29 cellular contexts compared by ENCODE assay signal in genomic region chr2:174659069-174659900, GRCh38.
DNase-seq lines count a peak whose midpoint lies in the region; ATAC-seq and TF ChIP-seq lines count a peak whose summit lies in the region.
"Had no signal": no experiment of that assay in that cellular context is flagged by ENCODE, and none has a peak within 500 bp of the region (broad histone marks: within the 10 kb centered on the region; RNA-seq: fewer than 3 reads in every experiment).

No MANE protein-coding gene starts in this region.

- no peaks in the 10 kb centered on the region for H3K27me3 ChIP-seq in DND-41 (ENCODE audit: insufficient read depth, low read length, poor library complexity)
- H3K27me3 ChIP-seq: esophagus squamous epithelium, gastrocnemius medialis, pancreas, stomach, transverse colon had no signal

- H3K4me1 ChIP-seq in DND-41 (ENCODE audit: insufficient read depth, low read length) = peaks cover 12% of the 10 kb centered on the region
- H3K4me1 ChIP-seq: Caco-2, gastrocnemius medialis, pancreas had no signal

- H3K4me2 ChIP-seq in DND-41 (ENCODE audit: insufficient read depth, low read length) = no peak overlapping the region

- intact Hi-C loops in activated CD4-positive, alpha-beta T cell treated with anti-CD3 and anti-CD28 coated beads, Interleukin-2, amount 10 ng/mL, durations not matched to agents 24 days and 14 days (cut with micrococcal nuclease) = no loop called here

- no peak overlapping the region for H3K9ac ChIP-seq in DND-41 (ENCODE audit: low read depth, low read length)

- no peaks in the 10 kb centered on the region for H3K27me3 Mint-ChIP-seq in activated CD4-positive, alpha-beta T cell treated with anti-CD3 and anti-CD28 coated beads, Interleukin-2, amount 10 ng/mL, durations not matched to agents 24 days and 14 days
- H3K27me3 Mint-ChIP-seq in activated T-helper 17 cell treated with anti-CD3 and anti-CD28 coated beads, Interleukin-2, amount 50 U/mL, for 72 hours = no peaks in the 10 kb centered on the region
- H3K27me3 Mint-ChIP-seq: effector memory CD8-positive, alpha-beta T cell had no signal

- no peaks in the 10 kb centered on the region for H3K9me3 ChIP-seq in DND-41 (ENCODE audit: insufficient read depth, low read length, severe bottlenecking)
- H3K9me3 ChIP-seq: esophagus squamous epithelium, gastrocnemius medialis, pancreas had no signal

- H3K4me3 Mint-ChIP-seq in activated CD4-positive, alpha-beta T cell treated with anti-CD3 and anti-CD28 coated beads, Interleukin-2, amount 10 ng/mL, durations not matched to agents 24 days and 14 days = peak overlapping the region; percentile 48
- H3K4me3 Mint-ChIP-seq in activated T-helper 17 cell treated with anti-CD3 and anti-CD28 coated beads, Interleukin-2, amount 50 U/mL, for 72 hours = peak overlapping the region; percentile 45
- H3K4me3 Mint-ChIP-seq: brain; effector memory CD8-positive, alpha-beta T cell; H9; nephron had no signal

- H3K4me3 ChIP-seq in DND-41 (ENCODE audit: low read depth in 1 of 2, low read length in 2 of 2) = no peak overlapping the region
- H3K4me3 ChIP-seq: esophagus squamous epithelium, gastrocnemius medialis, left ventricle myocardium inferior, pancreas, stomach, transverse colon had no signal

- peak; percentile 69 for ATAC-seq in DND-41 (ENCODE audit: insufficient read depth, low read depth)
- peak; percentile 53 for ATAC-seq in HG03432 (IDR thresholded peaks at IDR 0.05; ENCODE audit: unreplicated experiment)
- ATAC-seq in activated T-helper 17 cell treated with anti-CD3 and anti-CD28 coated beads, Interleukin-2, amount 50 U/mL, for 72 hours (replicated peaks) = peak; percentile 79
- ATAC-seq in HG02678 (IDR thresholded peaks at IDR 0.05; ENCODE audit: unreplicated experiment) = no peak
- no peak for ATAC-seq in HG02759 (IDR thresholded peaks at IDR 0.05; ENCODE audit: unreplicated experiment)
- ATAC-seq: effector memory CD8-positive, alpha-beta T cell; gastrocnemius medialis; pancreas; PC-3; right cardiac atrium had no signal

- no peak overlapping the region for H2AFZ ChIP-seq in DND-41 (ENCODE audit: low read depth, low read length)

- peaks cover 40% of the 10 kb centered on the region for H3K36me3 Mint-ChIP-seq in activated CD4-positive, alpha-beta T cell treated with anti-CD3 and anti-CD28 coated beads, Interleukin-2, amount 10 ng/mL, durations not matched to agents 24 days and 14 days (ENCODE audit: low read depth)
- H3K36me3 Mint-ChIP-seq in activated T-helper 17 cell treated with anti-CD3 and anti-CD28 coated beads, Interleukin-2, amount 50 U/mL, for 72 hours (ENCODE audit: low read depth) = no peaks in the 10 kb centered on the region

- DNase-seq in activated CD4-positive, alpha-beta T cell treated with anti-CD3 and anti-CD28 coated beads, Interleukin-2, amount 10 ng/mL, durations not matched to agents 24 days and 14 days = no peak
- DNase-seq in activated CD4-positive, alpha-beta T cell treated with anti-CD3 and anti-CD28 coated beads, Interleukin-2, amount 50 U/mL, for 1 hour = no peak
- DNase-seq in DND-41 = no peak
- DNase-seq in effector CD8-positive, alpha-beta T cell (lab: John Stamatoyannopoulos, UW) = no peak
- DNase-seq: Caco-2; effector memory CD8-positive, alpha-beta T cell; esophagus squamous epithelium; gastrocnemius medialis; H9; hypothalamus; left ventricle myocardium inferior; midbrain; NCI-H1092; NCI-H2029; NCI-H345; NCI-H82; pancreas; PC-3; right cardiac atrium; SHP77; stimulated activated CD4-positive, alpha-beta T cell treated with anti-CD3 and anti-CD28 coated beads, Interleukin-4, amount 100 ng/mL, for 24 hours; stomach; transverse colon had no signal

- peak overlapping the region; percentile 53 for H3K27ac ChIP-seq in DND-41 (ENCODE audit: low read length)
- H3K27ac ChIP-seq: esophagus squamous epithelium, gastrocnemius medialis, left ventricle myocardium inferior, pancreas, stomach, transverse colon had no signal

- H3K9me3 Mint-ChIP-seq in activated CD4-positive, alpha-beta T cell treated with anti-CD3 and anti-CD28 coated beads, Interleukin-2, amount 10 ng/mL, durations not matched to agents 24 days and 14 days = peaks cover 18% of the 10 kb centered on the region
- no peaks in the 10 kb centered on the region for H3K9me3 Mint-ChIP-seq in activated T-helper 17 cell treated with anti-CD3 and anti-CD28 coated beads, Interleukin-2, amount 50 U/mL, for 72 hours
- H3K9me3 Mint-ChIP-seq: effector memory CD8-positive, alpha-beta T cell had no signal

- H3K79me2 ChIP-seq in DND-41 (ENCODE audit: insufficient read depth, low read length) = peaks cover 86% of the 10 kb centered on the region

- peaks cover 54% of the 10 kb centered on the region for H3K4me1 Mint-ChIP-seq in activated CD4-positive, alpha-beta T cell treated with anti-CD3 and anti-CD28 coated beads, Interleukin-2, amount 10 ng/mL, durations not matched to agents 24 days and 14 days
- peaks cover 27% of the 10 kb centered on the region for H3K4me1 Mint-ChIP-seq in activated T-helper 17 cell treated with anti-CD3 and anti-CD28 coated beads, Interleukin-2, amount 50 U/mL, for 72 hours

- H3K27ac Mint-ChIP-seq in activated CD4-positive, alpha-beta T cell treated with anti-CD3 and anti-CD28 coated beads, Interleukin-2, amount 10 ng/mL, durations not matched to agents 24 days and 14 days = peak overlapping the region; percentile 46
- H3K27ac Mint-ChIP-seq in activated T-helper 17 cell treated with anti-CD3 and anti-CD28 coated beads, Interleukin-2, amount 50 U/mL, for 72 hours = peak overlapping the region; percentile 60
- H3K27ac Mint-ChIP-seq: brain, H9, nephron had no signal

- H3K36me3 ChIP-seq in DND-41 (ENCODE audit: insufficient read depth, low read length) = peaks cover 18% of the 10 kb centered on the region
- H3K36me3 ChIP-seq: esophagus squamous epithelium, gastrocnemius medialis, pancreas, stomach, transverse colon had no signal

- peaks cover 10% of the 10 kb centered on the region; the same call in 1 of the 2 replicates for H4K20me1 ChIP-seq in DND-41 (ENCODE audit: insufficient read depth, low read length)

- TF ChIP-seq CTCF in DND-41 (IDR thresholded peaks at IDR 0.05; ENCODE audit: borderline replicate concordance, extremely low read depth, low read length, poor library complexity, severe bottlenecking) = no peak

Comparison
In these comparisons a context has a peak if more than half of its experiments do, and no peak if none do; other contexts are left out.
1. ATAC-seq: peak in DND-41 (single experiment), HG03432 (single experiment) and activated T-helper 17 cell treated with anti-CD3 and anti-CD28 coated beads, Interleukin-2, amount 50 U/mL, for 72 hours (single experiment); none in HG02678 (single experiment) and HG02759 (single experiment).